In genomic region chr17:28723159-28723835, GRCh38 we compare ENCODE assay signal across 11 cellular contexts. TPM values are rescaled to one million over a fixed set of nuclear protein-coding genes. Genes with fewer than 3 reads are reported as not detected.
DNase-seq lines count a peak whose midpoint lies in the region; ATAC-seq and TF ChIP-seq lines count a peak whose summit lies in the region.
"Had no signal": no experiment of that assay in that cellular context is flagged by ENCODE, and none has a peak within 500 bp of the region (broad histone marks: within the 10 kb centered on the region; RNA-seq: fewer than 3 reads in every experiment).

No MANE protein-coding gene starts in this region.

- peak overlapping the region; percentile 40 for H3K4me3 Mint-ChIP-seq in activated naive CD4-positive, alpha-beta T cell treated with anti-CD3 and anti-CD28 coated beads for 36 hours
- peak overlapping the region; percentile 65 for H3K4me3 Mint-ChIP-seq in endothelial cell (ENCODE audit: unreplicated experiment)
- peak overlapping the region; percentile 97 to 100 for H3K4me3 Mint-ChIP-seq in stimulated activated naive CD8-positive, alpha-beta T cell treated with anti-CD3 and anti-CD28 coated beads, Interleukin-15, amount 100 ng/mL, for 72 hours

- H3K27me3 ChIP-seq in PC-3 (ENCODE audit: low read length), result no peaks in the 10 kb centered on the region
- H3K27me3 ChIP-seq: stomach had no signal

- H3K9me2 ChIP-seq in PC-3 (replicated peaks; ENCODE audit: low read length), result no peaks in the 10 kb centered on the region

- peaks cover 51% of the 10 kb centered on the region for H3K4me1 Mint-ChIP-seq in activated naive CD4-positive, alpha-beta T cell treated with anti-CD3 and anti-CD28 coated beads for 36 hours (ENCODE audit: low read depth)
- peaks cover 47% of the 10 kb centered on the region for H3K4me1 Mint-ChIP-seq in endothelial cell (ENCODE audit: unreplicated experiment)
- peaks cover 79% of the 10 kb centered on the region for H3K4me1 Mint-ChIP-seq in stimulated activated naive CD8-positive, alpha-beta T cell treated with anti-CD3 and anti-CD28 coated beads, Interleukin-15, amount 100 ng/mL, for 72 hours

- no peaks in the 10 kb centered on the region for H3K9me3 Mint-ChIP-seq in activated naive CD4-positive, alpha-beta T cell treated with anti-CD3 and anti-CD28 coated beads for 36 hours
- H3K9me3 Mint-ChIP-seq in activated naive CD4-positive, alpha-beta T cell treated with anti-CD3 and anti-CD28 coated beads, Interleukin-2, amount 50 U/mL, for 72 hours, result no peaks in the 10 kb centered on the region
- H3K9me3 Mint-ChIP-seq in endothelial cell (ENCODE audit: unreplicated experiment), result no peaks in the 10 kb centered on the region
- H3K9me3 Mint-ChIP-seq in stimulated activated naive CD8-positive, alpha-beta T cell treated with anti-CD3 and anti-CD28 coated beads, Interleukin-15, amount 100 ng/mL, for 72 hours, result no peaks in the 10 kb centered on the region

- peaks cover 38% of the 10 kb centered on the region for H3K79me2 ChIP-seq in PC-3 (ENCODE audit: low read length)

- CTCF ChIA-PET in activated naive CD4-positive, alpha-beta T cell treated with anti-CD3 and anti-CD28 coated beads for 36 hours (lab: Charles Lee), result interaction anchor here (2.2 to 7.2 kb wide), 2 partner anchors 25 to 41 kb away, joined by 6 to 353 read pairs; partner anchors contain the start of gene TRAF4
- CTCF ChIA-PET in PC-3 (lab: Charles Lee), result no interaction called here

- no peak overlapping the region for H3K27ac ChIP-seq in PC-3 (ENCODE audit: low read length)

- H3K4me1 ChIP-seq in PC-3 (ENCODE audit: insufficient read depth, low read length), result peaks cover 38% of the 10 kb centered on the region

- no peak for ATAC-seq in activated naive CD4-positive, alpha-beta T cell treated with anti-CD3 and anti-CD28 coated beads, Interleukin-2, amount 50 U/mL, for 72 hours
- no peak for ATAC-seq in PC-3
- no peak for ATAC-seq in stimulated activated naive CD8-positive, alpha-beta T cell treated with anti-CD3 and anti-CD28 coated beads, Interleukin-15, amount 100 ng/mL, for 72 hours

- peak overlapping the region; percentile 93; the same call in 1 of the 2 replicates for H3K4me3 ChIP-seq in PC-3 (ENCODE audit: low read length)

- peaks cover 58% of the 10 kb centered on the region for H3K36me3 Mint-ChIP-seq in activated naive CD4-positive, alpha-beta T cell treated with anti-CD3 and anti-CD28 coated beads for 36 hours (ENCODE audit: low read depth)
- H3K36me3 Mint-ChIP-seq in activated naive CD4-positive, alpha-beta T cell treated with anti-CD3 and anti-CD28 coated beads, Interleukin-2, amount 50 U/mL, for 72 hours, result peaks cover 52 to 63% of the 10 kb centered on the region in 2 donors
- peaks cover 46% of the 10 kb centered on the region for H3K36me3 Mint-ChIP-seq in endothelial cell (ENCODE audit: low read depth, unreplicated experiment)

- no peak for DNase-seq in activated naive CD4-positive, alpha-beta T cell treated with anti-CD3 and anti-CD28 coated beads for 36 hours
- no peak for DNase-seq in activated naive CD4-positive, alpha-beta T cell treated with anti-CD3 and anti-CD28 coated beads, Interleukin-2, amount 50 U/mL, for 72 hours (ENCODE audit: low spot score in 2 of 2)
- DNase-seq in PC-3 (no peak), endothelial cell (ENCODE audit: low spot score) (no peak), NCI-H1436 (lab: John Stamatoyannopoulos, UW) (no peak), AG08395 (ENCODE audit: low spot score) (no peak), DMS79 (lab: John Stamatoyannopoulos, UW) (no peak)
- no peak for DNase-seq in stimulated activated naive CD8-positive, alpha-beta T cell treated with anti-CD3 and anti-CD28 coated beads, Interleukin-15, amount 100 ng/mL, for 72 hours
- DNase-seq: activated CD4-positive, alpha-beta T cell treated with anti-CD3 and anti-CD28 coated beads for 48 hours; midbrain; stomach had no signal

- H4K20me1 ChIP-seq in PC-3 (ENCODE audit: low read length), result peaks cover 32% of the 10 kb centered on the region

- intact Hi-C loops in activated naive CD4-positive, alpha-beta T cell treated with anti-CD3 and anti-CD28 coated beads for 36 hours (cut with micrococcal nuclease), result loop anchor here (10.0 kb wide), 1 partner anchor 842 kb away; the partner anchor contains the start of genes ABHD15 and TP53I13
- intact Hi-C loops in PC-3 (cut with micrococcal nuclease), result loop anchor here (10.0 kb wide), 1 partner anchor 182 kb away; the partner anchor contains the start of gene DHRS13

- H3K36me3 ChIP-seq in PC-3 (ENCODE audit: low read depth, low read length), result peaks cover 43% of the 10 kb centered on the region

- no peak overlapping the region for H2AFZ ChIP-seq in PC-3 (ENCODE audit: low read length)

- TF ChIP-seq CTCF in PC-3 (conservative IDR thresholded peaks at IDR 0.05; ENCODE audit: low read depth, low read length), result no peak
- no peak for TF ChIP-seq CTCF in endothelial cell (IDR thresholded peaks at IDR 0.05; ENCODE audit: unreplicated experiment)

- H3F3A ChIP-seq in PC-3 (ENCODE audit: low read length, unreplicated experiment), result peaks cover 12% of the 10 kb centered on the region

- peak overlapping the region; percentile 75 for H3K27ac Mint-ChIP-seq in activated naive CD4-positive, alpha-beta T cell treated with anti-CD3 and anti-CD28 coated beads for 36 hours
- H3K27ac Mint-ChIP-seq in activated naive CD4-positive, alpha-beta T cell treated with anti-CD3 and anti-CD28 coated beads, Interleukin-2, amount 50 U/mL, for 72 hours, result peak overlapping the region in 1 of 2 donors; percentile 93
- no peak overlapping the region for H3K27ac Mint-ChIP-seq in endothelial cell (ENCODE audit: unreplicated experiment)
- H3K27ac Mint-ChIP-seq in stimulated activated naive CD8-positive, alpha-beta T cell treated with anti-CD3 and anti-CD28 coated beads, Interleukin-15, amount 100 ng/mL, for 72 hours, result peak overlapping the region; percentile 21 to 57

- peaks cover 2% of the 10 kb centered on the region for H3K27me3 Mint-ChIP-seq in activated naive CD4-positive, alpha-beta T cell treated with anti-CD3 and anti-CD28 coated beads for 36 hours (ENCODE audit: low read depth)
- H3K27me3 Mint-ChIP-seq in endothelial cell (ENCODE audit: unreplicated experiment), result peaks cover 32% of the 10 kb centered on the region
- H3K27me3 Mint-ChIP-seq in stimulated activated naive CD8-positive, alpha-beta T cell treated with anti-CD3 and anti-CD28 coated beads, Interleukin-15, amount 100 ng/mL, for 72 hours, result peaks cover 4% of the 10 kb centered on the region

- H3K9ac ChIP-seq in PC-3 (ENCODE audit: low read length), result no peak overlapping the region

- peak overlapping the region; percentile 96 for H3K4me2 ChIP-seq in PC-3 (ENCODE audit: low read length)

- H3K9me3 ChIP-seq in PC-3 (ENCODE audit: low read length), result no peaks in the 10 kb centered on the region
- H3K9me3 ChIP-seq: stomach had no signal

- POLR2A ChIA-PET in PC-3 (lab: Charles Lee; ENCODE audit: unreplicated experiment), result no interaction called here

- no TSS peak for BruUV-seq in PC-3 (replicated peaks; lab: Mats Ljungman, UMichigan)

RNA-seq across cellular contexts. Expression of gene TLCD1, which starts 2.7 kb away (rescaled TPM):
- total RNA-seq in activated naive CD4-positive, alpha-beta T cell treated with anti-CD3 and anti-CD28 coated beads for 36 hours, result 1 to 10 TPM; 4.0 to 4.6 TPM
- 10 to 100 TPM in 1 of 2 donors, 1 to 10 TPM in 1; 4.4 to 10.2 TPM for total RNA-seq in activated naive CD4-positive, alpha-beta T cell treated with anti-CD3 and anti-CD28 coated beads, Interleukin-2, amount 50 U/mL, for 72 hours
- total RNA-seq in PC-3 (2014; rRNA removed) (7.1 and 9.3 TPM in 2 replicates), endothelial cell (ENCODE audit: unreplicated experiment) (2.4 TPM)

RNA-seq across cellular contexts. Expression of gene RPL23A, which starts 3.5 kb away (rescaled TPM):
- total RNA-seq in activated naive CD4-positive, alpha-beta T cell treated with anti-CD3 and anti-CD28 coated beads for 36 hours, result 1,000 to 10,000 TPM; 2,756 to 2,921 TPM
- total RNA-seq in activated naive CD4-positive, alpha-beta T cell treated with anti-CD3 and anti-CD28 coated beads, Interleukin-2, amount 50 U/mL, for 72 hours, result 1,000 to 10,000 TPM; 2,221 to 2,736 TPM
- total RNA-seq in PC-3 (2014; rRNA removed) (390 and 515 TPM in 2 replicates), endothelial cell (ENCODE audit: unreplicated experiment) (1,525 TPM)

RNA-seq across cellular contexts. Expression of gene NEK8, which starts 5.3 kb away (rescaled TPM):
- total RNA-seq in activated naive CD4-positive, alpha-beta T cell treated with anti-CD3 and anti-CD28 coated beads for 36 hours, result 1 to 10 TPM; 3.1 to 3.2 TPM
- 1 to 10 TPM; 5.3 to 6.4 TPM for total RNA-seq in activated naive CD4-positive, alpha-beta T cell treated with anti-CD3 and anti-CD28 coated beads, Interleukin-2, amount 50 U/mL, for 72 hours
- 2.4 and 3.7 TPM in 2 replicates for total RNA-seq in PC-3 (2014; rRNA removed)
- 6.7 TPM for total RNA-seq in endothelial cell (ENCODE audit: unreplicated experiment)

RNA-seq across cellular contexts. Expression of gene RAB34, which starts 5.6 kb away (rescaled TPM):
- 10 to 100 TPM; 10.2 to 12.3 TPM for total RNA-seq in activated naive CD4-positive, alpha-beta T cell treated with anti-CD3 and anti-CD28 coated beads for 36 hours
- 10 to 100 TPM; 20.5 to 46.4 TPM for total RNA-seq in activated naive CD4-positive, alpha-beta T cell treated with anti-CD3 and anti-CD28 coated beads, Interleukin-2, amount 50 U/mL, for 72 hours
- total RNA-seq in PC-3 (2014; rRNA removed) (207 and 211 TPM in 2 replicates), endothelial cell (ENCODE audit: unreplicated experiment) (72.0 TPM)

RNA-seq across cellular contexts. Expression of gene PROCA1, which starts 11.6 kb away (rescaled TPM):
- 1 to 10 TPM; 2.1 to 3.1 TPM for total RNA-seq in activated naive CD4-positive, alpha-beta T cell treated with anti-CD3 and anti-CD28 coated beads for 36 hours
- total RNA-seq in activated naive CD4-positive, alpha-beta T cell treated with anti-CD3 and anti-CD28 coated beads, Interleukin-2, amount 50 U/mL, for 72 hours, result 1 to 10 TPM; 5.7 to 6.4 TPM
- total RNA-seq in PC-3 (2014; rRNA removed) (1.9 and 2.6 TPM in 2 replicates), endothelial cell (ENCODE audit: unreplicated experiment) (12.0 TPM)

Comparison
In these comparisons a context has a peak if more than half of its experiments do, and no peak if none do; other contexts are left out.
1. H3K4me3 Mint-ChIP-seq: peak in every context shown above with its lines; median percentile 98 in stimulated activated naive CD8-positive, alpha-beta T cell treated with anti-CD3 and anti-CD28 coated beads, Interleukin-15, amount 100 ng/mL, for 72 hours; 65 in endothelial cell; 40 in activated naive CD4-positive, alpha-beta T cell treated with anti-CD3 and anti-CD28 coated beads for 36 hours.